ENCODE assay signal across 10 cellular contexts in the genomic region with DNA sequence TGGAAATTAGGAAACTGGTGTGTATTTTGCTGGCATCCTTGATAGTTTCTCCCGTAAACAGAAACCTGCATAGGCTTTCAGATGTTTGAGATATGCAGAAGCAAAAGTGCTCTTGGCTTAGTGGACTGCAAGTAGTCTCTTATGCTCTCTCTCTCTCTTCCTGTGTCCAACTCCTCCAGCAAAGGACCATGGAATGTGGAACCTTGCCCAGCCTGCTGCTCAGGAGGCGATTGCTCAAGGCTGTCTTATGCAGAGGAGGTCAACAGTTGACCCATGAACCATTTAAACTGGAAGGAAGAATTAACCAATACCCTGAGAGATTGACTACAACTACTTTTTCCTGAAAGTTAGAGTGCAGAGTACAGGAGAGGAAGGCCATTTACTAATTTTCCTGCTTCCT.
A peak's percentile ranks its signal among the peaks of the same experiment; 100 is the strongest.
DNase-seq lines count a peak whose midpoint lies in the region; ATAC-seq and TF ChIP-seq lines count a peak whose summit lies in the region.
"Had no signal": no experiment of that assay in that cellular context is flagged by ENCODE, and none has a peak within 500 bp of the region (broad histone marks: within the 10 kb centered on the region; RNA-seq: fewer than 3 reads in every experiment).

No MANE protein-coding gene starts in this region.

- no peaks in the 10 kb centered on the region for H3K27me3 ChIP-seq in esophagus muscularis mucosa
- H3K27me3 ChIP-seq in uterus, result no peaks in the 10 kb centered on the region
- H3K27me3 ChIP-seq: BLaER1 treated with 17β-estradiol and CSF1 and Interleukin-3, amounts not matched to agents 10 nM and 100 nM had no signal

- H3K4me3 ChIP-seq in esophagus muscularis mucosa (peak overlapping the region in 2 of 4 donors; percentile 9 to 20), uterus (no peak overlapping the region)
- H3K4me3 ChIP-seq: BLaER1 treated with 17β-estradiol and CSF1 and Interleukin-3, amounts not matched to agents 10 nM and 100 nM had no signal

- H3K4me3 Mint-ChIP-seq in activated CD8-positive, alpha-beta T cell treated with anti-CD3 and anti-CD28 coated beads for 36 hours, result no peak overlapping the region
- H3K4me3 Mint-ChIP-seq: immature natural killer cell had no signal

- peak; percentile 97 for ATAC-seq in Right ventricle myocardium inferior
- no peak for ATAC-seq in stimulated activated naive CD8-positive, alpha-beta T cell treated with anti-CD3 and anti-CD28 coated beads, Interleukin-15, Interleukin-2, amounts not matched to agents 100 U/mL and 50 U/mL, for 24 hours
- ATAC-seq in activated CD8-positive, alpha-beta T cell treated with anti-CD3 and anti-CD28 coated beads for 36 hours, result no peak

- intact Hi-C loops in Right ventricle myocardium inferior (cut with DNase I) (no loop called here), cardiac septum (cut with DNase I) (no loop called here), esophagus muscularis mucosa (cut with DNase I) (no loop called here), uterus (cut with DNase I; ENCODE audit: low total_unique reads) (no loop called here)
- intact Hi-C loops in activated CD8-positive, alpha-beta T cell treated with anti-CD3 and anti-CD28 coated beads for 36 hours (cut with micrococcal nuclease), result no loop called here

- H3K36me3 Mint-ChIP-seq in activated CD8-positive, alpha-beta T cell treated with anti-CD3 and anti-CD28 coated beads for 36 hours (ENCODE audit: low read depth), result no peaks in the 10 kb centered on the region
- H3K36me3 Mint-ChIP-seq: immature natural killer cell had no signal

- no peak for TF ChIP-seq EP300 in esophagus muscularis mucosa (IDR thresholded peaks at IDR 0.05)

- H3K27ac ChIP-seq in esophagus muscularis mucosa (replicated peaks in 1 of 4), result peak overlapping the region; percentile 59 to 72 (median 67)
- H3K27ac ChIP-seq in uterus, result no peak overlapping the region
- H3K27ac ChIP-seq: BLaER1 treated with 17β-estradiol and CSF1 and Interleukin-3, amounts not matched to agents 10 nM and 100 nM had no signal

- H3K9me3 ChIP-seq in esophagus muscularis mucosa (no peaks in the 10 kb centered on the region), uterus (no peaks in the 10 kb centered on the region)
- H3K9me3 ChIP-seq: BLaER1 treated with 17β-estradiol and CSF1 and Interleukin-3, amounts not matched to agents 10 nM and 100 nM had no signal

- POLR2A ChIA-PET in activated CD8-positive, alpha-beta T cell treated with anti-CD3 and anti-CD28 coated beads for 36 hours (lab: Charles Lee), result no interaction called here

- WGBS in esophagus muscularis mucosa, result 13% methylated on average over 2 of the region's 2 CpGs

- H3K4me1 Mint-ChIP-seq in activated CD8-positive, alpha-beta T cell treated with anti-CD3 and anti-CD28 coated beads for 36 hours (ENCODE audit: low read depth), result no peaks in the 10 kb centered on the region
- H3K4me1 Mint-ChIP-seq: immature natural killer cell had no signal

- H3K4me1 ChIP-seq in esophagus muscularis mucosa (peaks cover 14 to 40% (median 35%) of the 10 kb centered on the region in 4 donors), uterus (no peaks in the 10 kb centered on the region)
- H3K4me1 ChIP-seq: BLaER1 treated with 17β-estradiol and CSF1 and Interleukin-3, amounts not matched to agents 10 nM and 100 nM had no signal

- no peak overlapping the region for H3K27ac Mint-ChIP-seq in activated CD8-positive, alpha-beta T cell treated with anti-CD3 and anti-CD28 coated beads for 36 hours
- H3K27ac Mint-ChIP-seq: immature natural killer cell had no signal

- DNase-seq in Right ventricle myocardium inferior (ENCODE audit: missing footprints) (peak; percentile 76), cardiac septum (ENCODE audit: low spot score) (no peak), esophagus muscularis mucosa (ENCODE audit: extremely low spot score) (no peak), myocyte (ENCODE audit: low read depth) (peak; percentile 66), uterus (peak; percentile 61 to 81), GM10266 (ENCODE audit: extremely low spot score) (no peak)
- no peak for DNase-seq in stimulated activated naive CD8-positive, alpha-beta T cell treated with anti-CD3 and anti-CD28 coated beads, Interleukin-15, Interleukin-2, amounts not matched to agents 100 U/mL and 50 U/mL, for 24 hours
- no peak for DNase-seq in activated CD8-positive, alpha-beta T cell treated with anti-CD3 and anti-CD28 coated beads for 36 hours
- DNase-seq: immature natural killer cell had no signal

- H3K36me3 ChIP-seq in esophagus muscularis mucosa (no peaks in the 10 kb centered on the region), uterus (no peaks in the 10 kb centered on the region)
- H3K36me3 ChIP-seq: BLaER1 treated with 17β-estradiol and CSF1 and Interleukin-3, amounts not matched to agents 10 nM and 100 nM had no signal

- TF ChIP-seq POLR2A in esophagus muscularis mucosa (IDR thresholded peaks at IDR 0.05; ENCODE audit: low read depth), result no peak
- TF ChIP-seq POLR2A in uterus (IDR thresholded peaks at IDR 0.05), result no peak

- TF ChIP-seq CTCF in esophagus muscularis mucosa (IDR thresholded peaks at IDR 0.05) (no peak), uterus (IDR thresholded peaks at IDR 0.05) (no peak), GM10266 (IDR thresholded peaks at IDR 0.05; ENCODE audit: control insufficient read depth, insufficient read depth, low read depth, missing control alignments) (no peak)
- no peak for TF ChIP-seq CTCF in activated CD8-positive, alpha-beta T cell treated with anti-CD3 and anti-CD28 coated beads for 36 hours (IDR thresholded peaks at IDR 0.05)

- H3K27me3 Mint-ChIP-seq in activated CD8-positive, alpha-beta T cell treated with anti-CD3 and anti-CD28 coated beads for 36 hours, result peaks cover 13% of the 10 kb centered on the region

- CTCF ChIA-PET in activated CD8-positive, alpha-beta T cell treated with anti-CD3 and anti-CD28 coated beads for 36 hours (lab: Charles Lee), result interaction anchor here (1.0 kb wide), 1 partner anchor 11 kb away, joined by 3 read pairs; no protein-coding TSS in a partner anchor

- no peaks in the 10 kb centered on the region for H3K9me3 Mint-ChIP-seq in activated CD8-positive, alpha-beta T cell treated with anti-CD3 and anti-CD28 coated beads for 36 hours

Comparison
In these comparisons a context has a peak if more than half of its experiments do, and no peak if none do; other contexts are left out.
1. DNase-seq: peak in Right ventricle myocardium inferior (single experiment), myocyte (single experiment) and uterus (2 of 2); none in cardiac septum (single experiment), esophagus muscularis mucosa (single experiment), GM10266 (single experiment), stimulated activated naive CD8-positive, alpha-beta T cell treated with anti-CD3 and anti-CD28 coated beads, Interleukin-15, Interleukin-2, amounts not matched to agents 100 U/mL and 50 U/mL, for 24 hours (single experiment) and activated CD8-positive, alpha-beta T cell treated with anti-CD3 and anti-CD28 coated beads for 36 hours (single experiment).
2. H3K27ac ChIP-seq: peak in esophagus muscularis mucosa (4 of 4); none in uterus (0 of 2).